ENCODE assay signal across 13 cellular contexts in the genomic region with DNA sequence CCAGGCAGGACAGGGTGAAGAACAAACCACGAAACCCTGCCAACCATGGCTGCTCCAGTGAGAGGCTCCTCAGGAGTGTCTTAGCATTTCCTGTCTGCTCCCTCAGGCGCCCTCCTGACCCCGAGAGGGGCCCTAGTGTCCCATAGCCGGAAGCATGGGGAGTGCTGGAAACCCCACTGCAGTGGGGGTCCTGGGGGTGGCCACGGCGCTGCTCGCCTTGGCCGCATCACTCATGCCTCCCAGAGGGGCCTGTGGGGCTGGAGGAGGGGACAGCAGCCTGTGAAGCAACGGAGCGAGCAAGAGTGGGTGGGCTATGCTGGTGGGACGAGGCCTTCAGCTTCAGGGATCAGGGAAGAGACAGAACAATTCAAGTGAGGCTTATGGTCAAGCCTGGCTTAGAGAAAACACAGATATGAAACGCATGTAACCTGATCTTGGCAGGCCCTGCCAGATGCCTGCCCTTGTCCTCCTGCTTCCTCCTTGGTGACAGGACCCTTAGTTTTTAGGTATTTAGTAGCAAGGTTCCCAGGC.
DNase-seq lines count a peak whose midpoint lies in the region; ATAC-seq and TF ChIP-seq lines count a peak whose summit lies in the region.
"Had no signal": no experiment of that assay in that cellular context is flagged by ENCODE, and none has a peak within 500 bp of the region (broad histone marks: within the 10 kb centered on the region; RNA-seq: fewer than 3 reads in every experiment).

No MANE protein-coding gene starts in this region.

- H3K23ac ChIP-seq in trophoblast cell (ENCODE audit: low read length), result no peak overlapping the region

- H3K9me3 ChIP-seq in heart left ventricle (no peaks in the 10 kb centered on the region), trophoblast cell (ENCODE audit: insufficient read depth, low read depth, low read length) (no peaks in the 10 kb centered on the region), upper lobe of left lung (no peaks in the 10 kb centered on the region), WERI-Rb-1 (ENCODE audit: severe bottlenecking) (no peaks in the 10 kb centered on the region)
- H3K9me3 ChIP-seq: SJSA1 had no signal

- H3K79me2 ChIP-seq in trophoblast cell (ENCODE audit: control insufficient read depth, insufficient read depth, low read length, poor library complexity), result no peaks in the 10 kb centered on the region

- no peak overlapping the region for H4K12ac ChIP-seq in trophoblast cell (ENCODE audit: low read depth, low read length)

- no peak overlapping the region for H3K9ac ChIP-seq in trophoblast cell (ENCODE audit: low read length)

- peak overlapping the region; percentile 73 for H2BK12ac ChIP-seq in trophoblast cell (ENCODE audit: low read length)

- peak overlapping the region in 7 of 12 donors; percentile 15 to 66 (median 36) for H3K27ac ChIP-seq in heart left ventricle
- H3K27ac ChIP-seq in trophoblast cell (ENCODE audit: low read depth, low read length), result peak overlapping the region; percentile 30
- peak overlapping the region in 3 of 4 donors; percentile 15 to 58 (median 48) for H3K27ac ChIP-seq in upper lobe of left lung
- no peak overlapping the region for H3K27ac ChIP-seq in WERI-Rb-1
- H3K27ac ChIP-seq: SJSA1 had no signal

- peak overlapping the region; percentile 47 for H4K8ac ChIP-seq in trophoblast cell (ENCODE audit: low read depth, low read length)

- peak overlapping the region; percentile 74 for H4K91ac ChIP-seq in trophoblast cell (ENCODE audit: low read depth, low read length)

- H3K4me1 ChIP-seq in heart left ventricle (peaks cover 0 to 96% (median 48%) of the 10 kb centered on the region in 12 donors), trophoblast cell (ENCODE audit: control insufficient read depth in 1 of 2, insufficient read depth in 2 of 2, low read length in 2 of 2) (peaks cover 40 to 48% of the 10 kb centered on the region in 2 experiments), upper lobe of left lung (peaks cover 6 to 30% (median 24%) of the 10 kb centered on the region in 4 donors)

- H3K36me3 ChIP-seq in heart left ventricle (peaks cover 0 to 55% (median 22%) of the 10 kb centered on the region in 9 donors), trophoblast cell (ENCODE audit: control insufficient read depth in 1 of 2, insufficient read depth in 2 of 2, low read length in 2 of 2) (peaks cover 18 to 24% of the 10 kb centered on the region in 2 experiments), upper lobe of left lung (peaks cover 0 to 14% (median 0%) of the 10 kb centered on the region in 4 donors), WERI-Rb-1 (peaks cover 41% of the 10 kb centered on the region)

- peaks cover 32% of the 10 kb centered on the region for H3K79me1 ChIP-seq in trophoblast cell (ENCODE audit: low read length)

- H3K4me3 ChIP-seq in heart left ventricle (no peak overlapping the region), trophoblast cell (ENCODE audit: low read depth, low read length) (no peak overlapping the region), upper lobe of left lung (no peak overlapping the region), WERI-Rb-1 (ENCODE audit: low read depth, low read length) (no peak overlapping the region)
- H3K4me3 ChIP-seq: SJSA1 had no signal

- H3K4me2 ChIP-seq in trophoblast cell (ENCODE audit: low read length), result no peak overlapping the region

- peak overlapping the region; percentile 71 for H3K14ac ChIP-seq in trophoblast cell (ENCODE audit: low read length)

- H3K18ac ChIP-seq in trophoblast cell (ENCODE audit: low read length), result peak overlapping the region; percentile 79

- H2AK5ac ChIP-seq in trophoblast cell (ENCODE audit: low read length), result peak overlapping the region; percentile 85

- intact Hi-C loops in heart left ventricle (cut with DNase I) (no loop called here), left ventricle myocardium superior (cut with micrococcal nuclease) (no loop called here)

- peak overlapping the region; percentile 50 for H2BK120ac ChIP-seq in trophoblast cell (ENCODE audit: insufficient read depth, low read length, poor library complexity)

- no peak for ATAC-seq in heart left ventricle
- no peak for ATAC-seq in left ventricle myocardium superior
- ATAC-seq in upper lobe of left lung (ENCODE audit: low FRiP score in 2 of 2), result no peak
- no peak for ATAC-seq in GM18868 (IDR thresholded peaks at IDR 0.05; ENCODE audit: unreplicated experiment)

- H3K4ac ChIP-seq in trophoblast cell (ENCODE audit: low read depth, low read length), result peak overlapping the region; percentile 21

- no peaks in the 10 kb centered on the region for H3K27me3 ChIP-seq in heart left ventricle
- no peaks in the 10 kb centered on the region for H3K27me3 ChIP-seq in trophoblast cell (ENCODE audit: insufficient read depth, low read length)
- no peaks in the 10 kb centered on the region for H3K27me3 ChIP-seq in upper lobe of left lung
- H3K27me3 ChIP-seq in WERI-Rb-1 (ENCODE audit: insufficient read depth, low read depth, severe bottlenecking), result no peaks in the 10 kb centered on the region
- H3K27me3 ChIP-seq: SJSA1 had no signal

- TF ChIP-seq CTCF in heart left ventricle (IDR thresholded peaks at IDR 0.05) (no peak), upper lobe of left lung (IDR thresholded peaks at IDR 0.05) (no peak), WERI-Rb-1 (IDR thresholded peaks at IDR 0.05; ENCODE audit: low read depth, low read length) (no peak)

- 61 to 65% (median 63%) methylated on average over 12 of the region's 12 CpGs for WGBS in heart left ventricle, 4 donors
- no CpG with 5 or more reads among the region's 12 CpGs for WGBS in trophoblast cell (ENCODE audit: extremely low coverage, insufficient coverage, insufficient read length)
- 76 to 83% methylated on average over 11 to 12 of the region's 12 CpGs for WGBS in upper lobe of left lung, 2 donors

- H2AFZ ChIP-seq in trophoblast cell (ENCODE audit: insufficient read depth, low read length, poor library complexity), result no peak overlapping the region

- TF ChIP-seq EP300 in upper lobe of left lung (IDR thresholded peaks at IDR 0.05), result no peak

- H2BK5ac ChIP-seq in trophoblast cell (ENCODE audit: low read depth, low read length, poor library complexity), result peak overlapping the region; percentile 60

- DNase-seq in heart left ventricle, result peak in 1 of 5 donors; percentile 19
- no peak for DNase-seq in left ventricle myocardium superior
- DNase-seq in glomerular visceral epithelial cell (ENCODE audit: extremely low spot score), result peak; percentile 41
- no peak for DNase-seq in trophoblast cell
- no peak for DNase-seq in upper lobe of left lung
- no peak for DNase-seq in WERI-Rb-1
- no peak for DNase-seq in MV-4-11 (lab: John Stamatoyannopoulos, UW)
- DNase-seq: Calu3; NCI-H2171 treated with DMSO at 0.1 percent for 48 hours; stimulated activated CD4-positive, alpha-beta T cell treated with anti-CD3 and anti-CD28 coated beads, Interleukin-2, amount 100 ng/mL, for 24 hours; stimulated activated CD8-positive, alpha-beta memory T cell treated with anti-CD3 and anti-CD28 coated beads, Interleukin-4, amount 100 ng/mL, for 48 hours had no signal

- no peak for TF ChIP-seq POLR2A in heart left ventricle (IDR thresholded peaks at IDR 0.05)
- no peak for TF ChIP-seq POLR2A in upper lobe of left lung (IDR thresholded peaks at IDR 0.05)
